In genomic region chr10:50379652-50380051, GRCh38 we compare ENCODE assay signal across 17 cellular contexts.
"Had no signal": no experiment of that assay in that cellular context is flagged by ENCODE, and none has a peak within 500 bp of the region (broad histone marks: within the 10 kb centered on the region; RNA-seq: fewer than 3 reads in every experiment).

No MANE protein-coding gene starts in this region.

- H3K4me1 ChIP-seq: prostate gland had no signal

- ATAC-seq: activated CD8-positive, alpha-beta T cell treated with anti-CD3 and anti-CD28 coated beads, Interleukin-2, amount 10 ng/mL, durations not matched to agents 7 days and 5 days; left cardiac atrium; natural killer cell treated with Interleukin-12 subunit alpha and Interleukin-12 subunit beta and Interleukin-15 and Interleukin-18, amount 100 ng/mL, for 72 hours had no signal

- H3K36me3 ChIP-seq: adrenal gland, esophagus muscularis mucosa, prostate gland, right lobe of liver, suprapubic skin had no signal

- H3K4me3 Mint-ChIP-seq: activated CD8-positive, alpha-beta T cell treated with anti-CD3 and anti-CD28 coated beads, Interleukin-2, amount 10 ng/mL, durations not matched to agents 7 days and 5 days; activated naive CD4-positive, alpha-beta T cell treated with anti-CD3 and anti-CD28 coated beads, Interleukin-2, amount 10 ng/mL, durations not matched to agents 7 days and 5 days; activated T-helper 1 cell treated with anti-CD3 and anti-CD28 coated beads, Interleukin-12 subunit alpha, Interleukin-12 subunit beta, Interleukin-2, Interleukin-4 antibody, amounts not matched to agents 30 ng/mL and 10 ng/mL and 1 ng/mL, durations not matched to agents 14 hours and 24 hours and 36 hours; dendritic cell treated with granulocyte-macrophage colony-stimulating factor and Interleukin-4, amounts not matched to agents 40 ng/mL and 50 ng/mL, for 4 days; natural killer cell treated with Interleukin-12 subunit alpha and Interleukin-12 subunit beta and Interleukin-15 and Interleukin-18, amount 100 ng/mL, for 72 hours had no signal

- H3K9me3 Mint-ChIP-seq: natural killer cell treated with Interleukin-12 subunit alpha and Interleukin-12 subunit beta and Interleukin-15 and Interleukin-18, amount 100 ng/mL, for 72 hours had no signal

- DNase-seq: activated CD8-positive, alpha-beta memory T cell treated with anti-CD3 and anti-CD28 coated beads, Interleukin-2, amount 50 U/mL, for 48 hours; activated CD8-positive, alpha-beta T cell treated with anti-CD3 and anti-CD28 coated beads, Interleukin-2, amount 10 ng/mL, durations not matched to agents 7 days and 5 days; activated naive CD4-positive, alpha-beta T cell treated with anti-CD3 and anti-CD28 coated beads, Interleukin-2, amount 10 ng/mL, durations not matched to agents 7 days and 5 days; adrenal gland; foreskin fibroblast; glutamatergic neuron; left cardiac atrium; right lobe of liver; spleen; stimulated activated CD4-positive, alpha-beta T cell treated with anti-CD3 and anti-CD28 coated beads, Interleukin-1b, Interleukin-23, amount 100 ng/mL, for 48 hours; stimulated activated naive CD4-positive, alpha-beta T cell had no signal

- H3K27ac Mint-ChIP-seq: activated CD8-positive, alpha-beta T cell treated with anti-CD3 and anti-CD28 coated beads, Interleukin-2, amount 10 ng/mL, durations not matched to agents 7 days and 5 days; activated naive CD4-positive, alpha-beta T cell treated with anti-CD3 and anti-CD28 coated beads, Interleukin-2, amount 10 ng/mL, durations not matched to agents 7 days and 5 days; activated T-helper 1 cell treated with anti-CD3 and anti-CD28 coated beads, Interleukin-12 subunit alpha, Interleukin-12 subunit beta, Interleukin-2, Interleukin-4 antibody, amounts not matched to agents 30 ng/mL and 10 ng/mL and 1 ng/mL, durations not matched to agents 14 hours and 24 hours and 36 hours; dendritic cell treated with granulocyte-macrophage colony-stimulating factor and Interleukin-4, amounts not matched to agents 40 ng/mL and 50 ng/mL, for 4 days had no signal

- H3K27me3 Mint-ChIP-seq: activated naive CD4-positive, alpha-beta T cell treated with anti-CD3 and anti-CD28 coated beads, Interleukin-2, amount 10 ng/mL, durations not matched to agents 7 days and 5 days; natural killer cell treated with Interleukin-12 subunit alpha and Interleukin-12 subunit beta and Interleukin-15 and Interleukin-18, amount 100 ng/mL, for 72 hours had no signal

- H3K4me3 ChIP-seq: adrenal gland, esophagus muscularis mucosa, prostate gland, right lobe of liver, spleen, suprapubic skin had no signal

- H3K27me3 ChIP-seq: adrenal gland, esophagus muscularis mucosa, right lobe of liver, spleen, suprapubic skin had no signal

- H3K9me3 ChIP-seq: adrenal gland, esophagus muscularis mucosa, prostate gland, right lobe of liver, spleen, suprapubic skin had no signal

- H3K27ac ChIP-seq: esophagus muscularis mucosa, prostate gland, right lobe of liver, suprapubic skin had no signal
